Comparison of ENCODE assay signal across 39 cellular contexts in the genomic region with DNA sequence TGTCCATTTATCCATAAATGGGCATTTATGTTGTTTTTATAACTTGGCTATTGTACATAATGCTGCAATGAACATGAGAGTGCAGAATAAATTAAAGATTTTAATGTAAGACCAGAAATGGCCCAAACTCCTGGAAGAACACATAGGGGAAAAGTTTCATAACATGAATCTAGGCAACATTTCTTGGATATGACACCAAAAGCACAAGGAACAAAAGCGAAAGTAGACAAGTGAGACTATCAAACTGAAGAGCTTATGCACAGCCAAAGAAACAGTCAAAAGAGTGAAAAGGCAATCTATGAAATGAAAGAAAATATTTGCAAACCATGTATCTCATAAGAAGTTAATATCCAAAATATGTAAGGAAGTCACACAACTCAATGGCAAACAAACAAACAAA. TPM values are rescaled to one million over a fixed set of nuclear protein-coding genes. Genes with fewer than 3 reads are reported as not detected.
"Had no signal": no experiment of that assay in that cellular context is flagged by ENCODE, and none has a peak within 500 bp of the region (broad histone marks: within the 10 kb centered on the region; RNA-seq: fewer than 3 reads in every experiment).

No MANE protein-coding gene starts in this region.

- H3K27me3 ChIP-seq: right atrium auricular region, sigmoid colon, stomach, thyroid gland, vagina had no signal

- H3K4me1 ChIP-seq: heart right ventricle, left lung, prostate gland, right atrium auricular region, sigmoid colon, stomach, thyroid gland, vagina had no signal

- DNase-seq: dermis blood vessel endothelial cell; effector memory CD4-positive, alpha-beta T cell; foreskin melanocyte; glutamatergic neuron; heart right ventricle; hippocampal formation; left cardiac atrium; left lung; mesenchymal stem cell; naive thymus-derived CD4-positive, alpha-beta T cell; nephron progenitor cell; nucleus accumbens; sigmoid colon; stimulated activated CD4-positive, alpha-beta T cell treated with anti-CD3 and anti-CD28 coated beads, Interleukin-2, amount 100 ng/mL, for 24 hours; stimulated activated CD4-positive, alpha-beta T cell treated with anti-CD3 and anti-CD28 coated beads, Interleukin-4, amount 100 ng/mL, for 24 hours; stimulated activated naive CD4-positive, alpha-beta T cell treated with Interleukin-2 at 50 U/mL for 16 hours; stomach; thyroid gland; trophoblast cell had no signal

- H3K36me3 ChIP-seq: esophagus muscularis mucosa, heart right ventricle, left lung, prostate gland, right atrium auricular region, sigmoid colon, stomach, thyroid gland, vagina had no signal

- ATAC-seq: heart right ventricle; left cardiac atrium; left lung; naive thymus-derived CD4-positive, alpha-beta T cell; stimulated activated effector memory CD8-positive, alpha-beta T cell treated with anti-CD3 and anti-CD28 coated beads, Interleukin-12 subunit alpha, Interleukin-12 subunit beta, amount 100 ng/mL, for 72 hours had no signal

- FAIRE-seq: endothelial cell of umbilical vein, islet of Langerhans had no signal

- H3K4me3 ChIP-seq: coronary artery, esophagus muscularis mucosa, heart right ventricle, left lung, prostate gland, right atrium auricular region, sigmoid colon, stomach, thyroid gland, vagina had no signal

- H3K27ac ChIP-seq: coronary artery, esophagus muscularis mucosa, heart right ventricle, left lung, prostate gland, right atrium auricular region, sigmoid colon, stomach, thyroid gland, vagina had no signal

- H3K9me3 ChIP-seq: esophagus muscularis mucosa, heart right ventricle, left lung, prostate gland, right atrium auricular region, sigmoid colon, stomach, thyroid gland, vagina had no signal

RNA-seq across cellular contexts. Expression of a gene that starts 5.8 kb away (rescaled TPM):
- total RNA-seq: dermis blood vessel endothelial cell, endothelial cell of umbilical vein, epithelial cell of proximal tubule, esophagus muscularis mucosa, fibroblast of lung, heart right ventricle, kidney epithelial cell, left cardiac atrium, left lung, lower leg skin, lung microvascular endothelial cell, mesothelial cell of epicardium, mucosa of gallbladder, osteocyte, prostate gland, right atrium auricular region, sigmoid colon, skeletal muscle tissue, stomach, subcutaneous adipose tissue, temporal lobe, thyroid gland, ureter had no signal
- polyA plus RNA-seq: endothelial cell of umbilical vein, fibroblast of lung, heart right ventricle, sigmoid colon had no signal

RNA-seq across cellular contexts. Expression of a gene that starts 33.3 kb away (rescaled TPM):
- total RNA-seq: dermis blood vessel endothelial cell; endothelial cell of umbilical vein; epithelial cell of proximal tubule; esophagus muscularis mucosa; fibroblast of lung; heart right ventricle; kidney epithelial cell; left cardiac atrium; left lung; lung microvascular endothelial cell; mesothelial cell of epicardium; mucosa of gallbladder; naive thymus-derived CD4-positive, alpha-beta T cell; osteocyte; prostate gland; right atrium auricular region; sigmoid colon; skeletal muscle tissue; stomach; subcutaneous adipose tissue; temporal lobe; thyroid gland; ureter; vagina had no signal
- polyA plus RNA-seq: endothelial cell of umbilical vein; fibroblast of lung; heart right ventricle; naive thymus-derived CD4-positive, alpha-beta T cell had no signal

RNA-seq across cellular contexts. Expression of a gene that starts 41.6 kb away (rescaled TPM):
- total RNA-seq: dermis blood vessel endothelial cell; endothelial cell of umbilical vein; epithelial cell of proximal tubule; esophagus muscularis mucosa; fibroblast of lung; heart right ventricle; kidney epithelial cell; left cardiac atrium; left lung; lung microvascular endothelial cell; mesothelial cell of epicardium; mucosa of gallbladder; naive thymus-derived CD4-positive, alpha-beta T cell; osteocyte; prostate gland; right atrium auricular region; sigmoid colon; skeletal muscle tissue; stomach; subcutaneous adipose tissue; temporal lobe; thyroid gland; ureter; vagina had no signal
- polyA plus RNA-seq: endothelial cell of umbilical vein; fibroblast of lung; heart right ventricle; naive thymus-derived CD4-positive, alpha-beta T cell; sigmoid colon; stomach had no signal

RNA-seq across cellular contexts. Expression of a gene that starts 47.9 kb away (rescaled TPM):
- total RNA-seq: dermis blood vessel endothelial cell, endothelial cell of umbilical vein, epithelial cell of proximal tubule, esophagus muscularis mucosa, fibroblast of lung, heart right ventricle, left cardiac atrium, left lung, lung microvascular endothelial cell, mucosa of gallbladder, osteocyte, prostate gland, right atrium auricular region, sigmoid colon, skeletal muscle tissue, stomach, subcutaneous adipose tissue, temporal lobe, thyroid gland, ureter had no signal
- polyA plus RNA-seq: endothelial cell of umbilical vein; fibroblast of lung; heart right ventricle; naive thymus-derived CD4-positive, alpha-beta T cell had no signal

RNA-seq across cellular contexts. Expression of a gene that starts 56.7 kb away (rescaled TPM):
- total RNA-seq: dermis blood vessel endothelial cell; endothelial cell of umbilical vein; epithelial cell of proximal tubule; esophagus muscularis mucosa; fibroblast of lung; heart right ventricle; kidney epithelial cell; left cardiac atrium; left lung; lung microvascular endothelial cell; mesothelial cell of epicardium; mucosa of gallbladder; naive thymus-derived CD4-positive, alpha-beta T cell; osteocyte; prostate gland; right atrium auricular region; sigmoid colon; skeletal muscle tissue; stomach; subcutaneous adipose tissue; temporal lobe; thyroid gland; ureter; vagina had no signal
- polyA plus RNA-seq: endothelial cell of umbilical vein; fibroblast of lung; heart right ventricle; naive thymus-derived CD4-positive, alpha-beta T cell; sigmoid colon; stomach had no signal
